In the genomic region with DNA sequence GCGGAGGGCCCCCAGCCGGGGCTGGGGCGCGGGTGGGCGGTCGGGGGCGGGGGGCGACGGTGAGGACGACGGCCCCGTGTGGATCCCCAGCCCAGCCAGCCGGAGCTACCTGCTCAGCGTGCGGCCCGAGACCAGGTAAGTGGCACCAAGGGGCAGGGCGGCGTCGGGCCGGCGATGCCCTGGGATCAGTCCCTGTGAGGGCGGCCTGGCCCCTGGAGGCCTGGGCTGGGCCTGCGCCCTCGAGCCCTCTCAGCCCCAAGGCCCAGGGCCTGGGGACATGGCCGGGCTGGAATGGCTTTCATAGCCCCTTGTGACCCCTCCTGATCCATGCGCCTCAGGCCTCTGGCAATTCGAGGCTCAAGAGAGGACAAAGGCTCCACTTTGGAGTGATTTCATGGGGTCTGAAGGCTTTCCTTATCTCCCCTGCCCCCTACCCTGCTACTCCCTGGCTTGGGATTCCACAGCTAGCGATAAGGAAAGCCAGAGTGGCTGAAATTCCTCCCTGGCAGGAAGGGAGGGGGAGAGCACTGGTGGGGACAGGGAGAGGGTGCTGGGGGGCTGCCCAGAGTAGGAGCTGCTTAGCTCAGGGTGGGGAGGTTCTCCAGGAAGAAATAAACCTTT, we compare ENCODE assay signal across 1 cellular context.
TF ChIP-seq lines count a peak whose summit lies in the region.

No MANE protein-coding gene starts in this region.

TF ChIP-seq in H1, 55 proteins besides CTCF, POLR2A, EP300 and RAD21:
- TF ChIP-seq TAF1 (IDR thresholded peaks at IDR 0.05; ENCODE audit: low read depth, low read length) = 0 out of 2 replicates have a peak, but pooled peaks have one; percentile 17
- peak; percentile 19; the same call in 1 of the 2 replicates for TF ChIP-seq TBP (IDR thresholded peaks at IDR 0.05; ENCODE audit: low read depth, low read length)
- TF ChIP-seq, protein P1, sequence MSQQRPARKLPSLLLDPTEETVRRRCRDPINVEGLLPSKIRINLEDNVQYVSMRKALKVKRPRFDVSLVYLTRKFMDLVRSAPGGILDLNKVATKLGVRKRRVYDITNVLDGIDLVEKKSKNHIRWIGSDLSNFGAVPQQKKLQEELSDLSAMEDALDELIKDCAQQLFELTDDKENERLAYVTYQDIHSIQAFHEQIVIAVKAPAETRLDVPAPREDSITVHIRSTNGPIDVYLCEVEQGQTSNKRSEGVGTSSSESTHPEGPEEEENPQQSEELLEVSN (IDR thresholded peaks at IDR 0.05) = peak; percentile 80
- no peak for TF ChIP-seq GTF2F1 (IDR thresholded peaks at IDR 0.05; ENCODE audit: borderline replicate concordance, low read depth, low read length)
- TF ChIP-seq POLR2AphosphoS5 (IDR thresholded peaks at IDR 0.05; ENCODE audit: low read depth, low read length) = peak; percentile 63; the same call in 1 of the 2 replicates
- no peak for TF ChIP-seq SIX5 (IDR thresholded peaks at IDR 0.05; ENCODE audit: low read depth, low read length)
- no peak for TF ChIP-seq CHD1 (IDR thresholded peaks at IDR 0.05; ENCODE audit: low read depth, low read length)
- TF ChIP-seq, protein P2, sequence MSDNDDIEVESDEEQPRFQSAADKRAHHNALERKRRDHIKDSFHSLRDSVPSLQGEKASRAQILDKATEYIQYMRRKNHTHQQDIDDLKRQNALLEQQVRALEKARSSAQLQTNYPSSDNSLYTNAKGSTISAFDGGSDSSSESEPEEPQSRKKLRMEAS (IDR thresholded peaks at IDR 0.05) = peak; percentile 62
- peak; percentile 72; the same call in 1 of the 2 replicates for TF ChIP-seq GABPA (IDR thresholded peaks at IDR 0.05; ENCODE audit: borderline replicate concordance, insufficient read depth, low read length)
- peak; percentile 20; the same call in 1 of the 2 replicates for TF ChIP-seq PHF8 (conservative IDR thresholded peaks at IDR 0.05; ENCODE audit: low read depth, low read length)
- TF ChIP-seq SAP30 (IDR thresholded peaks at IDR 0.05; ENCODE audit: insufficient read depth, insufficient replicate concordance, low read length) = no peak
TF ChIP-seq in H1: peak in this region for 7.
